In genomic region chrX:47637546-47638195, GRCh38 we compare ENCODE assay signal across 8 cellular contexts.
DNase-seq lines count a peak whose midpoint lies in the region; ATAC-seq, FAIRE-seq and TF ChIP-seq lines count a peak whose summit lies in the region.

No MANE protein-coding gene starts in this region.

- TF ChIP-seq CTCF in astrocyte of the spinal cord (IDR thresholded peaks at IDR 0.05; ENCODE audit: low read depth, low read length) = peak; percentile 26
- TF ChIP-seq CTCF in D721Med (IDR thresholded peaks at IDR 0.05; ENCODE audit: insufficient read depth, missing control alignments) = no peak

- H3K9me3 ChIP-seq in HUES6 (ENCODE audit: control insufficient read depth, insufficient read depth, low read depth, low read length) (peaks cover 24% of the 10 kb centered on the region), mucosa of stomach (ENCODE audit: control insufficient read depth, low read length) (no peaks in the 10 kb centered on the region)

- peak overlapping the region; percentile 23; the same call in 1 of the 2 replicates for H3K27ac ChIP-seq in HUES6 (ENCODE audit: low read depth, low read length)

- H3K27me3 ChIP-seq in HUES6 (ENCODE audit: control insufficient read depth, insufficient read depth, low read length) (no peaks in the 10 kb centered on the region), mucosa of stomach (ENCODE audit: control insufficient read depth, insufficient read depth, low read length) (no peaks in the 10 kb centered on the region)

- in situ Hi-C loops in astrocyte of the spinal cord (cut with HindIII; ENCODE audit: low sequenced_read_pairs) = no loop called here

- FAIRE-seq in D721Med (lab: Jason Lieb, UNC) = no peak

- peaks cover 62% of the 10 kb centered on the region for H3K36me3 ChIP-seq in HUES6 (ENCODE audit: control insufficient read depth, insufficient read depth, low read length)
- H3K36me3 ChIP-seq in mucosa of stomach (ENCODE audit: control insufficient read depth, insufficient read depth, low read length) = no peaks in the 10 kb centered on the region

- H3K4me3 ChIP-seq in HUES6 (ENCODE audit: low read depth, low read length) (peak overlapping the region; percentile 42), astrocyte of the spinal cord (ENCODE audit: low read depth, low read length) (peak overlapping the region; percentile 7), mucosa of stomach (ENCODE audit: low read length) (no peak overlapping the region)

- DNase-seq in astrocyte of the spinal cord (ENCODE audit: low read depth, low spot score) (peak; percentile 54), NCI-H128 (lab: John Stamatoyannopoulos, UW; ENCODE audit: unreplicated experiment) (no peak), NCI-H2107 (lab: John Stamatoyannopoulos, UW) (no peak), D721Med (ENCODE audit: insufficient read length, low spot score) (no peak), NCI-H1436 (lab: John Stamatoyannopoulos, UW) (no peak)

- H3K9ac ChIP-seq in HUES6 (ENCODE audit: low read length) (no peak overlapping the region), mucosa of stomach (ENCODE audit: low read length) (peak overlapping the region; percentile 34)

- H3K4me1 ChIP-seq in HUES6 (ENCODE audit: control insufficient read depth, insufficient read depth, low read length) = no peaks in the 10 kb centered on the region
- H3K4me1 ChIP-seq in mucosa of stomach (ENCODE audit: control insufficient read depth, insufficient read depth, low read length) = no peaks in the 10 kb centered on the region

- peak; percentile 75 for ATAC-seq in GM18498 (IDR thresholded peaks at IDR 0.05; ENCODE audit: unreplicated experiment)
